ENCODE assay signal across 8 cellular contexts in genomic region chr4:11518754-11519153, GRCh38.
"Had no signal": no experiment of that assay in that cellular context is flagged by ENCODE, and none has a peak within 500 bp of the region (broad histone marks: within the 10 kb centered on the region; RNA-seq: fewer than 3 reads in every experiment).

No MANE protein-coding gene starts in this region.

- ATAC-seq: GM12878 had no signal

- H3K4me3 ChIP-seq: GM12878 had no signal

- FAIRE-seq: G401.6, GM12878, GM12891, GM12892, GM18507, GM19239 had no signal

- DNase-seq: GDM1, GF-D8 had no signal
